ENCODE assay signal across 40 cellular contexts in the genomic region with DNA sequence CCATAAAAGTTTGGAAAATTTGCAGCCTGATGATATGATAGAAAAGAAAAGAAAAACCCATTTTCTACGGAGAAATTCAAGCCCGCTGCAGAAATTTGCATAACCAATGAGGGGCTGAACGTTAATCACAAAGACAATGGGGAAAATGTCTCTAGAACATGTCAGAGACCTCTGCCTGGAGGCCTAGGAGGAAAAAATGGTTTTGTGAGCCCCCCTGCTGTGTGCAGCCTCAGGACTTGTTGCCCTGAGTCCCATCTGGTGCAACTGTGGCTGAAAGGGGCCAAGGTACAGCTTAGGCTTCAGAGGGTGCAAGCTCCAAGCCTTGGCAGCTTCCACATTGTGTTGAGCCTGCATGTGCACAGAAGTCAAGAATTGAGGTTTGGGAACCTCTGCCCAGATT.
"Had no signal": no experiment of that assay in that cellular context is flagged by ENCODE, and none has a peak within 500 bp of the region (broad histone marks: within the 10 kb centered on the region; RNA-seq: fewer than 3 reads in every experiment).

No MANE protein-coding gene starts in this region.

- H3K4me1 ChIP-seq: adrenal gland, ascending aorta, body of pancreas, breast epithelium had no signal

- DNase-seq: activated effector memory CD4-positive, alpha-beta T cell treated with anti-CD3 and anti-CD28 coated beads, Interleukin-2, amount 50 U/mL, for 16 hours; activated effector memory CD4-positive, alpha-beta T cell treated with Interleukin-2 at 50 U/mL for 16 hours; activated gamma-delta T cell; activated gamma-delta T cell treated with Interleukin-2 at 50 U/mL for 16 hours; activated naive CD4-positive, alpha-beta T cell; activated naive CD4-positive, alpha-beta T cell treated with anti-CD3 and anti-CD28 coated beads for 36 hours; activated naive CD4-positive, alpha-beta T cell treated with anti-CD3 and anti-CD28 coated beads, Interleukin-2, amount 10 ng/mL, durations not matched to agents 7 days and 5 days; activated naive CD4-positive, alpha-beta T cell treated with anti-CD3 and anti-CD28 coated beads, Interleukin-2, amount 50 U/mL, for 16 hours; activated naive CD4-positive, alpha-beta T cell treated with Interleukin-2 at 50 U/mL for 16 hours; activated naive CD8-positive, alpha-beta T cell treated with anti-CD3 and anti-CD28 coated beads for 36 hours; activated naive CD8-positive, alpha-beta T cell treated with anti-CD3 and anti-CD28 coated beads, Interleukin-2, amount 10 ng/mL, durations not matched to agents 7 days and 5 days; activated naive CD8-positive, alpha-beta T cell treated with anti-CD3 and anti-CD28 coated beads, Interleukin-2, amount 50 U/mL, for 24 hours; activated T-cell treated with anti-CD3 and anti-CD28 coated beads, Interleukin-2, amount 50 U/mL, for 1 hour; activated T-cell treated with anti-CD3 and anti-CD28 coated beads, Interleukin-2, amount 50 U/mL, for 24 hours; activated T-cell treated with anti-CD3 and anti-CD28 coated beads, Interleukin-2, amount 50 U/mL, for 4 hours; activated T-cell treated with anti-CD3 and anti-CD28 coated beads, Interleukin-2, amount 50 U/mL, for 48 hours; activated T-cell treated with anti-CD3 and anti-CD28 coated beads, Interleukin-2, amount 50 U/mL, for 72 hours; adrenal gland; amniotic stem cell; amygdala; anterior cingulate cortex; aorta; body of pancreas; brain microvascular endothelial cell; caudate nucleus; central memory CD4-positive, alpha-beta T cell; cerebellar nuclear complex had no signal

- H3K36me3 Mint-ChIP-seq: activated naive CD4-positive, alpha-beta T cell treated with anti-CD3 and anti-CD28 coated beads, Interleukin-2, amount 10 ng/mL, durations not matched to agents 7 days and 5 days; activated naive CD4-positive, alpha-beta T cell treated with anti-CD3 and anti-CD28 coated beads, Interleukin-2, amount 50 U/mL, for 24 hours; activated naive CD8-positive, alpha-beta T cell; activated naive CD8-positive, alpha-beta T cell treated with anti-CD3 and anti-CD28 coated beads for 36 hours; activated naive CD8-positive, alpha-beta T cell treated with anti-CD3 and anti-CD28 coated beads, Interleukin-2, amount 10 ng/mL, durations not matched to agents 7 days and 5 days; brain had no signal

- H3K27ac ChIP-seq: adrenal gland, ascending aorta, body of pancreas, brain microvascular endothelial cell, breast epithelium, cardiac muscle cell had no signal

- FAIRE-seq: astrocyte, bronchial epithelial cell had no signal

- H3K4me1 Mint-ChIP-seq: activated naive CD4-positive, alpha-beta T cell treated with anti-CD3 and anti-CD28 coated beads, Interleukin-2, amount 10 ng/mL, durations not matched to agents 7 days and 5 days; activated naive CD4-positive, alpha-beta T cell treated with anti-CD3 and anti-CD28 coated beads, Interleukin-2, amount 50 U/mL, for 24 hours; activated naive CD8-positive, alpha-beta T cell treated with anti-CD3 and anti-CD28 coated beads for 36 hours; activated naive CD8-positive, alpha-beta T cell treated with anti-CD3 and anti-CD28 coated beads, Interleukin-2, amount 10 ng/mL, durations not matched to agents 7 days and 5 days; activated naive CD8-positive, alpha-beta T cell treated with anti-CD3 and anti-CD28 coated beads, Interleukin-2, amount 50 U/mL, for 24 hours; activated T-helper 17 cell treated with anti-CD3 and anti-CD28 coated beads, Interleukin-2, amount 50 U/mL, for 72 hours; brain; central memory CD8-positive, alpha-beta T cell had no signal

- H3K27ac Mint-ChIP-seq: activated naive CD4-positive, alpha-beta T cell treated with anti-CD3 and anti-CD28 coated beads for 36 hours; activated naive CD4-positive, alpha-beta T cell treated with anti-CD3 and anti-CD28 coated beads, Interleukin-2, amount 10 ng/mL, durations not matched to agents 7 days and 5 days; activated naive CD4-positive, alpha-beta T cell treated with anti-CD3 and anti-CD28 coated beads, Interleukin-2, amount 50 U/mL, for 24 hours; activated naive CD4-positive, alpha-beta T cell treated with anti-CD3 and anti-CD28 coated beads, Interleukin-2, amount 50 U/mL, for 72 hours; activated naive CD8-positive, alpha-beta T cell; activated naive CD8-positive, alpha-beta T cell treated with anti-CD3 and anti-CD28 coated beads for 36 hours; activated naive CD8-positive, alpha-beta T cell treated with anti-CD3 and anti-CD28 coated beads, Interleukin-2, amount 10 ng/mL, durations not matched to agents 7 days and 5 days; activated naive CD8-positive, alpha-beta T cell treated with anti-CD3 and anti-CD28 coated beads, Interleukin-2, amount 50 U/mL, for 24 hours; activated T-cell treated with anti-CD3 and anti-CD28 coated beads, Interleukin-2, amount 50 U/mL, for 24 hours; activated T-cell treated with anti-CD3 and anti-CD28 coated beads, Interleukin-2, amount 50 U/mL, for 72 hours; activated T-helper 1 cell treated with anti-CD3 and anti-CD28 coated beads, Interleukin-12 subunit alpha, Interleukin-12 subunit beta, Interleukin-2, Interleukin-4 antibody, amounts not matched to agents 30 ng/mL and 10 ng/mL and 1 ng/mL, durations not matched to agents 14 hours and 24 hours and 36 hours; activated T-helper 17 cell treated with anti-CD3 and anti-CD28 coated beads, Interleukin-2, amount 50 U/mL, for 72 hours; activated T-helper 2 cell treated with anti-CD3 and anti-CD28 coated beads, Interferon-gamma antibody, Interleukin-2, Interleukin-4, amounts not matched to agents 10 μg/mL and 5 μg/mL and 100 μg/mL, durations not matched to agents 14 hours and 24 hours and 36 hours; brain had no signal

- H3K4me3 ChIP-seq: adrenal gland, ascending aorta, body of pancreas, breast epithelium, cardiac muscle cell had no signal

- H3K9me3 ChIP-seq: adrenal gland, ascending aorta, body of pancreas had no signal

- ATAC-seq: activated naive CD4-positive, alpha-beta T cell treated with anti-CD3 and anti-CD28 coated beads, Interleukin-2, amount 50 U/mL, for 72 hours; activated naive CD8-positive, alpha-beta T cell treated with anti-CD3 and anti-CD28 coated beads, Interleukin-2, amount 50 U/mL, for 24 hours; activated T-cell treated with anti-CD3 and anti-CD28 coated beads, Interleukin-2, amount 50 U/mL, for 4 hours; activated T-cell treated with anti-CD3 and anti-CD28 coated beads, Interleukin-2, amount 50 U/mL, for 72 hours; activated T-helper 17 cell treated with anti-CD3 and anti-CD28 coated beads, Interleukin-2, amount 50 U/mL, for 72 hours; body of pancreas had no signal

- H3K27me3 ChIP-seq: adrenal gland, ascending aorta, body of pancreas, brain microvascular endothelial cell, breast epithelium, cardiac muscle cell had no signal

- H3K36me3 ChIP-seq: adrenal gland, ascending aorta, brain microvascular endothelial cell, breast epithelium, cardiac muscle cell had no signal

- H3K4me3 Mint-ChIP-seq: activated naive CD4-positive, alpha-beta T cell treated with anti-CD3 and anti-CD28 coated beads for 36 hours; activated naive CD4-positive, alpha-beta T cell treated with anti-CD3 and anti-CD28 coated beads, Interleukin-2, amount 10 ng/mL, durations not matched to agents 7 days and 5 days; activated naive CD4-positive, alpha-beta T cell treated with anti-CD3 and anti-CD28 coated beads, Interleukin-2, amount 50 U/mL, for 24 hours; activated naive CD8-positive, alpha-beta T cell; activated naive CD8-positive, alpha-beta T cell treated with anti-CD3 and anti-CD28 coated beads for 36 hours; activated naive CD8-positive, alpha-beta T cell treated with anti-CD3 and anti-CD28 coated beads, Interleukin-2, amount 10 ng/mL, durations not matched to agents 7 days and 5 days; activated naive CD8-positive, alpha-beta T cell treated with anti-CD3 and anti-CD28 coated beads, Interleukin-2, amount 50 U/mL, for 24 hours; activated T-cell treated with anti-CD3 and anti-CD28 coated beads, Interleukin-2, amount 50 U/mL, for 24 hours; activated T-cell treated with anti-CD3 and anti-CD28 coated beads, Interleukin-2, amount 50 U/mL, for 4 hours; activated T-cell treated with anti-CD3 and anti-CD28 coated beads, Interleukin-2, amount 50 U/mL, for 72 hours; activated T-helper 1 cell treated with anti-CD3 and anti-CD28 coated beads, Interleukin-12 subunit alpha, Interleukin-12 subunit beta, Interleukin-2, Interleukin-4 antibody, amounts not matched to agents 30 ng/mL and 10 ng/mL and 1 ng/mL, durations not matched to agents 14 hours and 24 hours and 36 hours; activated T-helper 17 cell treated with anti-CD3 and anti-CD28 coated beads, Interleukin-2, amount 50 U/mL, for 72 hours; brain; central memory CD8-positive, alpha-beta T cell had no signal

- H3K27me3 Mint-ChIP-seq: activated naive CD4-positive, alpha-beta T cell treated with anti-CD3 and anti-CD28 coated beads, Interleukin-2, amount 10 ng/mL, durations not matched to agents 7 days and 5 days; activated naive CD4-positive, alpha-beta T cell treated with anti-CD3 and anti-CD28 coated beads, Interleukin-2, amount 50 U/mL, for 24 hours; activated naive CD8-positive, alpha-beta T cell; activated naive CD8-positive, alpha-beta T cell treated with anti-CD3 and anti-CD28 coated beads for 36 hours; activated naive CD8-positive, alpha-beta T cell treated with anti-CD3 and anti-CD28 coated beads, Interleukin-2, amount 10 ng/mL, durations not matched to agents 7 days and 5 days; activated naive CD8-positive, alpha-beta T cell treated with anti-CD3 and anti-CD28 coated beads, Interleukin-2, amount 50 U/mL, for 24 hours; activated T-cell treated with anti-CD3 and anti-CD28 coated beads, Interleukin-2, amount 50 U/mL, for 24 hours; activated T-helper 17 cell treated with anti-CD3 and anti-CD28 coated beads, Interleukin-2, amount 50 U/mL, for 72 hours; brain; central memory CD8-positive, alpha-beta T cell had no signal
